In genomic region chr17:51045616-51046526, GRCh38 we compare ENCODE assay signal across 8 cellular contexts.
DNase-seq lines count a peak whose midpoint lies in the region; ATAC-seq and TF ChIP-seq lines count a peak whose summit lies in the region.
"Had no signal": no experiment of that assay in that cellular context is flagged by ENCODE, and none has a peak within 500 bp of the region (broad histone marks: within the 10 kb centered on the region; RNA-seq: fewer than 3 reads in every experiment).

No MANE protein-coding gene starts in this region.

- no peak overlapping the region for H2BK120ac ChIP-seq in IMR-90 (ENCODE audit: low read depth, low read length)

- H2AK9ac ChIP-seq in IMR-90 (replicated peaks; ENCODE audit: low read depth, low read length, poor library complexity): peak overlapping the region; percentile 31

- H3K14ac ChIP-seq in IMR-90 (replicated peaks; ENCODE audit: low read depth, low read length): no peak overlapping the region; the same call in 1 of the 2 replicates

- ATAC-seq in IMR-90 (ENCODE audit: low read depth) (no peak), GM19035 (IDR thresholded peaks at IDR 0.05; ENCODE audit: unreplicated experiment) (no peak)
- no peak for ATAC-seq in naive thymus-derived CD4-positive, alpha-beta T cell

- TF ChIP-seq POLR2A in IMR-90 (IDR thresholded peaks at IDR 0.05; ENCODE audit: low read depth, low read length) (no peak), adrenal gland (IDR thresholded peaks at IDR 0.05) (no peak)

- POLR2A ChIA-PET in IMR-90 (lab: Charles Lee; ENCODE audit: unreplicated experiment): no interaction called here
- POLR2A ChIA-PET in naive thymus-derived CD4-positive, alpha-beta T cell (lab: Charles Lee): interaction anchor here (0.6 kb wide), 1 partner anchor 47 kb away, joined by 3 read pairs; no protein-coding TSS in a partner anchor

- no peak overlapping the region for H2BK15ac ChIP-seq in IMR-90 (ENCODE audit: low read depth, low read length)

- H3K27ac ChIP-seq in IMR-90 (ENCODE audit: insufficient read depth, low read length): no peak overlapping the region; the same call in 1 of the 2 replicates
- H3K27ac ChIP-seq in adrenal gland: peak overlapping the region in 4 of 5 donors; percentile 36 to 82 (median 59)
- H3K27ac ChIP-seq in subcutaneous abdominal adipose tissue (ENCODE audit: low read depth, low read length): no peak overlapping the region
- H3K27ac ChIP-seq in naive thymus-derived CD4-positive, alpha-beta T cell (ENCODE audit: low read depth, low read length): no peak overlapping the region

- peak overlapping the region; percentile 67 for H2AFZ ChIP-seq in IMR-90 (replicated peaks; ENCODE audit: low read length, poor library complexity)

- H3K4me1 Mint-ChIP-seq in naive thymus-derived CD4-positive, alpha-beta T cell: peaks cover 0 to 7% (median 0%) of the 10 kb centered on the region in 7 donors

- no peak overlapping the region for H3K4me3 Mint-ChIP-seq in naive thymus-derived CD4-positive, alpha-beta T cell
- H3K4me3 Mint-ChIP-seq: activated naive CD8-positive, alpha-beta T cell treated with anti-CD3 and anti-CD28 coated beads for 36 hours had no signal

- H3K27me3 ChIP-seq in IMR-90 (ENCODE audit: control insufficient read depth, insufficient read depth, low read length) (no peaks in the 10 kb centered on the region), adrenal gland (no peaks in the 10 kb centered on the region), subcutaneous abdominal adipose tissue (ENCODE audit: control insufficient read depth in 5 of 5, insufficient read depth in 4 of 5, low read length in 5 of 5) (no peaks in the 10 kb centered on the region)
- H3K27me3 ChIP-seq in naive thymus-derived CD4-positive, alpha-beta T cell (ENCODE audit: control insufficient read depth in 2 of 2, insufficient read depth in 2 of 2, low read length in 2 of 2): no peaks in the 10 kb centered on the region

- in situ Hi-C loops in IMR-90 (cut with MboI; ENCODE audit: low sequenced_read_pairs): no loop called here

- H3K18ac ChIP-seq in IMR-90 (ENCODE audit: low read depth, low read length): no peak overlapping the region

- H3K27me3 Mint-ChIP-seq in naive thymus-derived CD4-positive, alpha-beta T cell: no peaks in the 10 kb centered on the region
- H3K27me3 Mint-ChIP-seq: activated naive CD8-positive, alpha-beta T cell treated with anti-CD3 and anti-CD28 coated beads for 36 hours had no signal

- no peak for TF ChIP-seq RAD21 in IMR-90 (IDR thresholded peaks at IDR 0.05; ENCODE audit: low read length)

- H2BK5ac ChIP-seq in IMR-90 (ENCODE audit: low read depth, low read length, poor library complexity, severe bottlenecking): no peak overlapping the region

- peaks cover 7% of the 10 kb centered on the region for H3K9me1 ChIP-seq in IMR-90 (ENCODE audit: insufficient read depth, low read length)

- H4K20me1 ChIP-seq in IMR-90 (ENCODE audit: insufficient read depth, low read length): no peaks in the 10 kb centered on the region

- dilution Hi-C loops in IMR-90 (cut with HindIII; ENCODE audit: low sequenced_read_pairs, unreplicated experiment): no loop called here

- H3K79me1 ChIP-seq in IMR-90 (ENCODE audit: low read depth in 1 of 2, low read length in 2 of 2): peaks cover 13 to 42% of the 10 kb centered on the region in 2 experiments

- CTCF ChIA-PET in IMR-90 (lab: Yijun Ruan, JAX): interaction anchor here (0.6 to 1.5 kb wide), 4 partner anchors 10 to 72 kb away, joined by 3 to 8 read pairs (median 3); no protein-coding TSS in a partner anchor
- CTCF ChIA-PET in naive thymus-derived CD4-positive, alpha-beta T cell (lab: Charles Lee): interaction anchor here (1.2 to 1.4 kb wide), 2 partner anchors 12 to 77 kb away, joined by 3 to 5 read pairs; no protein-coding TSS in a partner anchor

- H3K23ac ChIP-seq in IMR-90 (ENCODE audit: low read depth, low read length): peak overlapping the region; percentile 17; the same call in 1 of the 2 replicates

- DNase-seq in IMR-90: no peak
- no peak for DNase-seq in adrenal gland
- DNase-seq in iPS-NIHi11 (ENCODE audit: low spot score): peak; percentile 17
- DNase-seq in naive thymus-derived CD4-positive, alpha-beta T cell: no peak
- no peak for DNase-seq in activated naive CD4-positive, alpha-beta T cell treated with anti-CD3 and anti-CD28 coated beads, Interleukin-2, amount 50 U/mL, for 16 hours
- DNase-seq: activated naive CD8-positive, alpha-beta T cell treated with anti-CD3 and anti-CD28 coated beads for 36 hours had no signal

- no TSS peak for BruUV-seq in IMR-90 (replicated peaks; lab: Mats Ljungman, UMichigan)

- no peak overlapping the region for H3K56ac ChIP-seq in IMR-90 (ENCODE audit: extremely low read depth, insufficient read depth, low read length)

- H4K8ac ChIP-seq in IMR-90 (ENCODE audit: low read depth in 2 of 2, low read length in 2 of 2): peak overlapping the region in 1 of 2 experiments; percentile 56; a peak in 1 of 4 replicates

- no peak overlapping the region for H3K27ac Mint-ChIP-seq in naive thymus-derived CD4-positive, alpha-beta T cell
- H3K27ac Mint-ChIP-seq: activated naive CD8-positive, alpha-beta T cell treated with anti-CD3 and anti-CD28 coated beads for 36 hours had no signal

- H3K4me3 ChIP-seq in IMR-90 (ENCODE audit: insufficient read depth, low read depth, low read length): no peak overlapping the region
- peak overlapping the region in 2 of 4 donors; percentile 8 to 46 for H3K4me3 ChIP-seq in adrenal gland
- H3K4me3 ChIP-seq in subcutaneous abdominal adipose tissue (ENCODE audit: low read depth in 1 of 5, low read length in 5 of 5): peak overlapping the region; percentile 42 to 73 (median 49)
- H3K4me3 ChIP-seq in naive thymus-derived CD4-positive, alpha-beta T cell (ENCODE audit: low read length): no peak overlapping the region

- H3K36me3 Mint-ChIP-seq in naive thymus-derived CD4-positive, alpha-beta T cell: peaks cover 0 to 15% (median 6%) of the 10 kb centered on the region in 5 donors

- TF ChIP-seq CTCF in IMR-90 (conservative IDR thresholded peaks at IDR 0.05; ENCODE audit: low read depth, low read length) (no peak), adrenal gland (IDR thresholded peaks at IDR 0.05) (no peak)

- peak overlapping the region; percentile 72 for H3K4me2 ChIP-seq in IMR-90 (ENCODE audit: low read depth, low read length)

- no CpG with 5 or more reads among the region's 5 CpGs for WGBS in IMR-90 (ENCODE audit: extremely low coverage in 2 of 2, insufficient read length in 1 of 2), 2 experiments
- 32 to 35% (median 34%) methylated on average over 5 of the region's 5 CpGs for WGBS in adrenal gland, 4 donors

- no peak overlapping the region for H2BK20ac ChIP-seq in IMR-90 (ENCODE audit: low read depth, low read length)

- H2AK5ac ChIP-seq in IMR-90 (ENCODE audit: low read depth, low read length): no peak overlapping the region

- no peak overlapping the region for H4K5ac ChIP-seq in IMR-90 (ENCODE audit: low read depth, low read length)

- intact Hi-C loops in IMR-90 (cut with micrococcal nuclease): no loop called here
- intact Hi-C loops in adrenal gland (cut with DNase I): no loop called here
- intact Hi-C loops in naive thymus-derived CD4-positive, alpha-beta T cell (cut with micrococcal nuclease): loop anchor here in 1 of 2 donors (1.0 kb wide), 1 partner anchor 10 kb away; no protein-coding TSS in a partner anchor

- no peaks in the 10 kb centered on the region for H3K9me3 Mint-ChIP-seq in naive thymus-derived CD4-positive, alpha-beta T cell
- H3K9me3 Mint-ChIP-seq: activated naive CD8-positive, alpha-beta T cell treated with anti-CD3 and anti-CD28 coated beads for 36 hours had no signal

- no peak overlapping the region for H4K91ac ChIP-seq in IMR-90 (ENCODE audit: insufficient read depth, low read depth, low read length)

- H3K9ac ChIP-seq in IMR-90 (ENCODE audit: low read depth, low read length) (no peak overlapping the region), subcutaneous abdominal adipose tissue (ENCODE audit: low read length in 5 of 5) (no peak overlapping the region)

- H3K9me3 ChIP-seq in IMR-90 (ENCODE audit: control insufficient read depth, insufficient read depth, low read length) (no peaks in the 10 kb centered on the region), adrenal gland (replicated peaks in 1 of 3) (no peaks in the 10 kb centered on the region), subcutaneous abdominal adipose tissue (ENCODE audit: control insufficient read depth in 5 of 5, low read length in 5 of 5) (no peaks in the 10 kb centered on the region)
- no peaks in the 10 kb centered on the region for H3K9me3 ChIP-seq in naive thymus-derived CD4-positive, alpha-beta T cell (ENCODE audit: control insufficient read depth in 2 of 3, low read length in 3 of 3)

- H3K4ac ChIP-seq in IMR-90 (ENCODE audit: low read depth, low read length): no peak overlapping the region

- H3K4me1 ChIP-seq in IMR-90 (ENCODE audit: control insufficient read depth, insufficient read depth, low read length) (peaks cover 4% of the 10 kb centered on the region; the same call in 1 of the 2 replicates), adrenal gland (replicated peaks in 1 of 2) (peaks cover 15 to 59% of the 10 kb centered on the region in 2 donors), subcutaneous abdominal adipose tissue (ENCODE audit: control insufficient read depth in 5 of 5, insufficient read depth in 5 of 5, low read length in 5 of 5) (peaks cover 0 to 16% (median 10%) of the 10 kb centered on the region in 5 donors)
- peaks cover 0 to 5% of the 10 kb centered on the region in 2 donors for H3K4me1 ChIP-seq in naive thymus-derived CD4-positive, alpha-beta T cell (ENCODE audit: control insufficient read depth in 2 of 2, insufficient read depth in 2 of 2, low read length in 2 of 2)

- H3K36me3 ChIP-seq in IMR-90 (ENCODE audit: control insufficient read depth, insufficient read depth, low read length) (no peaks in the 10 kb centered on the region), adrenal gland (replicated peaks in 1 of 2) (peaks cover 0 to 6% of the 10 kb centered on the region in 2 donors), subcutaneous abdominal adipose tissue (ENCODE audit: control insufficient read depth in 5 of 5, insufficient read depth in 5 of 5, low read length in 5 of 5) (peaks cover 0 to 5% (median 3%) of the 10 kb centered on the region in 5 donors)
- H3K36me3 ChIP-seq in naive thymus-derived CD4-positive, alpha-beta T cell (ENCODE audit: control insufficient read depth in 2 of 3, insufficient read depth in 3 of 3, low read length in 3 of 3): peaks cover 0 to 6% (median 0%) of the 10 kb centered on the region in 3 experiments

TF ChIP-seq in IMR-90, 13 proteins besides CTCF, POLR2A, EP300 and RAD21 (continues in another document):
- TF ChIP-seq CEBPB (IDR thresholded peaks at IDR 0.05; ENCODE audit: low read depth, low read length): no peak
- TF ChIP-seq RCOR1 (IDR thresholded peaks at IDR 0.05; ENCODE audit: insufficient replicate concordance, low read length): no peak

Comparison
In these comparisons a context has a peak if more than half of its experiments do, and no peak if none do; other contexts are left out.
1. H3K27ac ChIP-seq: peak in adrenal gland (4 of 5); none in IMR-90 (single experiment), subcutaneous abdominal adipose tissue (single experiment) and naive thymus-derived CD4-positive, alpha-beta T cell (single experiment).
2. H3K4me3 ChIP-seq: peak in subcutaneous abdominal adipose tissue (5 of 5); none in IMR-90 (single experiment) and naive thymus-derived CD4-positive, alpha-beta T cell (single experiment).